In the genomic region with DNA sequence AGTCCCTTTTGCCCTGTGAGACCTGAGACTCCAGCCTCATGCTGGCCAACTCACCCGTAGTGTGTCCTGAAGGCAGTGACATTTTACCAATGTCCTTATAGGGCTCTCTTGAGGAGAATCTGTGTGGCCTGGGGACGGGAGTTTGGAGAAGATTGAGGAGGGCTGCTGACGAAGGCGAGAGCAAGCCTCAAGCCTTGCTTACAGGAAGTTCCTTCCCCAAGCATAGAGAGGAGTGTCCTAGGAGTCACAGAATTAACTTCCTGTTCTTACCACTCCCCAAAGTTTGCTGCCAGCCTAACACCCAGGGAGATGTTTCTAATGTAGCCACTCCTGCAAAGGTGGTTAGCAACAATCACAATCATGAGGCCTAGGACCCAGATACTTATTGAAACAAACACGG, we compare ENCODE assay signal across 2 cellular contexts.
TF ChIP-seq lines count a peak whose summit lies in the region.

A gene with protein sequence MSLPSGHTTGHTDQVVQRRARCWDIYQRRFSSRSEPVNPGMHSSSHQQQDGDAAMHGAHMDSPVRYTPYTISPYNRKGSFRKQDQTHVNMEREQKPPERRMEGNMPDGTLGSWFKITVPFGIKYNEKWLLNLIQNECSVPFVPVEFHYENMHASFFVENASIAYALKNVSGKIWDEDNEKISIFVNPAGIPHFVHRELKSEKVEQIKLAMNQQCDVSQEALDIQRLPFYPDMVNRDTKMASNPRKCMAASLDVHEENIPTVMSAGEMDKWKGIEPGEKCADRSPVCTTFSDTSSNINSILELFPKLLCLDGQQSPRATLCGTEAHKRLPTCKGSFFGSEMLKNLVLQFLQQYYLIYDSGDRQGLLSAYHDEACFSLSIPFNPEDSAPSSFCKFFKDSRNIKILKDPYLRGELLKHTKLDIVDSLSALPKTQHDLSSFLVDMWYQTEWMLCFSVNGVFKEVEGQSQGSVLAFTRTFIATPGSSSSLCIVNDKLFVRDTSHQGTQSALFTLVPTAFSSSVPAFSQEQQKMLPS (minus strand): TSS at position 202 of the 400 bp plus-strand sequence. CDS start 120 bp downstream, at position 82.

TF ChIP-seq in GM23338, 12 proteins besides CTCF, POLR2A, EP300 and RAD21 (continues in another document):
- TF ChIP-seq STAT1 (IDR thresholded peaks at IDR 0.05; ENCODE audit: unreplicated experiment) (no peak), CREB1 (CRISPR knock-in tag; IDR thresholded peaks at IDR 0.05; ENCODE audit: low read depth) (no peak), ZNF331 (CRISPR knock-in tag; IDR thresholded peaks at IDR 0.05; ENCODE audit: low read depth) (no peak), EZH2phosphoT487 (IDR thresholded peaks at IDR 0.05; ENCODE audit: unreplicated experiment) (no peak), EZH2 (IDR thresholded peaks at IDR 0.05; ENCODE audit: low read depth, unreplicated experiment) (no peak), NANOG (IDR thresholded peaks at IDR 0.05; ENCODE audit: borderline replicate concordance) (no peak), JUNB (IDR thresholded peaks at IDR 0.05; ENCODE audit: unreplicated experiment) (no peak)
- TF ChIP-seq, protein P1, sequence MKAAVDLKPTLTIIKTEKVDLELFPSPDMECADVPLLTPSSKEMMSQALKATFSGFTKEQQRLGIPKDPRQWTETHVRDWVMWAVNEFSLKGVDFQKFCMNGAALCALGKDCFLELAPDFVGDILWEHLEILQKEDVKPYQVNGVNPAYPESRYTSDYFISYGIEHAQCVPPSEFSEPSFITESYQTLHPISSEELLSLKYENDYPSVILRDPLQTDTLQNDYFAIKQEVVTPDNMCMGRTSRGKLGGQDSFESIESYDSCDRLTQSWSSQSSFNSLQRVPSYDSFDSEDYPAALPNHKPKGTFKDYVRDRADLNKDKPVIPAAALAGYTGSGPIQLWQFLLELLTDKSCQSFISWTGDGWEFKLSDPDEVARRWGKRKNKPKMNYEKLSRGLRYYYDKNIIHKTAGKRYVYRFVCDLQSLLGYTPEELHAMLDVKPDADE (IDR thresholded peaks at IDR 0.05): no peak
- TF ChIP-seq, protein P2, sequence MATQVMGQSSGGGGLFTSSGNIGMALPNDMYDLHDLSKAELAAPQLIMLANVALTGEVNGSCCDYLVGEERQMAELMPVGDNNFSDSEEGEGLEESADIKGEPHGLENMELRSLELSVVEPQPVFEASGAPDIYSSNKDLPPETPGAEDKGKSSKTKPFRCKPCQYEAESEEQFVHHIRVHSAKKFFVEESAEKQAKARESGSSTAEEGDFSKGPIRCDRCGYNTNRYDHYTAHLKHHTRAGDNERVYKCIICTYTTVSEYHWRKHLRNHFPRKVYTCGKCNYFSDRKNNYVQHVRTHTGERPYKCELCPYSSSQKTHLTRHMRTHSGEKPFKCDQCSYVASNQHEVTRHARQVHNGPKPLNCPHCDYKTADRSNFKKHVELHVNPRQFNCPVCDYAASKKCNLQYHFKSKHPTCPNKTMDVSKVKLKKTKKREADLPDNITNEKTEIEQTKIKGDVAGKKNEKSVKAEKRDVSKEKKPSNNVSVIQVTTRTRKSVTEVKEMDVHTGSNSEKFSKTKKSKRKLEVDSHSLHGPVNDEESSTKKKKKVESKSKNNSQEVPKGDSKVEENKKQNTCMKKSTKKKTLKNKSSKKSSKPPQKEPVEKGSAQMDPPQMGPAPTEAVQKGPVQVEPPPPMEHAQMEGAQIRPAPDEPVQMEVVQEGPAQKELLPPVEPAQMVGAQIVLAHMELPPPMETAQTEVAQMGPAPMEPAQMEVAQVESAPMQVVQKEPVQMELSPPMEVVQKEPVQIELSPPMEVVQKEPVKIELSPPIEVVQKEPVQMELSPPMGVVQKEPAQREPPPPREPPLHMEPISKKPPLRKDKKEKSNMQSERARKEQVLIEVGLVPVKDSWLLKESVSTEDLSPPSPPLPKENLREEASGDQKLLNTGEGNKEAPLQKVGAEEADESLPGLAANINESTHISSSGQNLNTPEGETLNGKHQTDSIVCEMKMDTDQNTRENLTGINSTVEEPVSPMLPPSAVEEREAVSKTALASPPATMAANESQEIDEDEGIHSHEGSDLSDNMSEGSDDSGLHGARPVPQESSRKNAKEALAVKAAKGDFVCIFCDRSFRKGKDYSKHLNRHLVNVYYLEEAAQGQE (IDR thresholded peaks at IDR 0.05; ENCODE audit: unreplicated experiment): no peak

TF ChIP-seq in SK-N-SH, 30 proteins besides CTCF, POLR2A, EP300 and RAD21:
- TF ChIP-seq, protein P3, sequence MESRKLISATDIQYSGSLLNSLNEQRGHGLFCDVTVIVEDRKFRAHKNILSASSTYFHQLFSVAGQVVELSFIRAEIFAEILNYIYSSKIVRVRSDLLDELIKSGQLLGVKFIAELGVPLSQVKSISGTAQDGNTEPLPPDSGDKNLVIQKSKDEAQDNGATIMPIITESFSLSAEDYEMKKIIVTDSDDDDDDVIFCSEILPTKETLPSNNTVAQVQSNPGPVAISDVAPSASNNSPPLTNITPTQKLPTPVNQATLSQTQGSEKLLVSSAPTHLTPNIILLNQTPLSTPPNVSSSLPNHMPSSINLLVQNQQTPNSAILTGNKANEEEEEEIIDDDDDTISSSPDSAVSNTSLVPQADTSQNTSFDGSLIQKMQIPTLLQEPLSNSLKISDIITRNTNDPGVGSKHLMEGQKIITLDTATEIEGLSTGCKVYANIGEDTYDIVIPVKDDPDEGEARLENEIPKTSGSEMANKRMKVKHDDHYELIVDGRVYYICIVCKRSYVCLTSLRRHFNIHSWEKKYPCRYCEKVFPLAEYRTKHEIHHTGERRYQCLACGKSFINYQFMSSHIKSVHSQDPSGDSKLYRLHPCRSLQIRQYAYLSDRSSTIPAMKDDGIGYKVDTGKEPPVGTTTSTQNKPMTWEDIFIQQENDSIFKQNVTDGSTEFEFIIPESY (IDR thresholded peaks at IDR 0.05; ENCODE audit: borderline replicate concordance, low read depth): no peak
- TF ChIP-seq TEAD4 (IDR thresholded peaks at IDR 0.05; ENCODE audit: borderline replicate concordance, insufficient read depth): no peak
- TF ChIP-seq RXRA (IDR thresholded peaks at IDR 0.05; ENCODE audit: borderline replicate concordance, low read depth): no peak
- TF ChIP-seq MXI1 (IDR thresholded peaks at IDR 0.05; ENCODE audit: low read depth, low read length): no peak
- no peak for TF ChIP-seq EZH2phosphoT487 (IDR thresholded peaks at IDR 0.05; ENCODE audit: borderline replicate concordance, low read depth)
- no peak for TF ChIP-seq POLR2AphosphoS5 (IDR thresholded peaks at IDR 0.05; ENCODE audit: low read depth, low read length)
- TF ChIP-seq, protein P2 (IDR thresholded peaks at IDR 0.05; ENCODE audit: low read depth, low read length): no peak
- TF ChIP-seq YY1 (IDR thresholded peaks at IDR 0.05; ENCODE audit: low read depth): no peak
- TF ChIP-seq, protein P4, sequence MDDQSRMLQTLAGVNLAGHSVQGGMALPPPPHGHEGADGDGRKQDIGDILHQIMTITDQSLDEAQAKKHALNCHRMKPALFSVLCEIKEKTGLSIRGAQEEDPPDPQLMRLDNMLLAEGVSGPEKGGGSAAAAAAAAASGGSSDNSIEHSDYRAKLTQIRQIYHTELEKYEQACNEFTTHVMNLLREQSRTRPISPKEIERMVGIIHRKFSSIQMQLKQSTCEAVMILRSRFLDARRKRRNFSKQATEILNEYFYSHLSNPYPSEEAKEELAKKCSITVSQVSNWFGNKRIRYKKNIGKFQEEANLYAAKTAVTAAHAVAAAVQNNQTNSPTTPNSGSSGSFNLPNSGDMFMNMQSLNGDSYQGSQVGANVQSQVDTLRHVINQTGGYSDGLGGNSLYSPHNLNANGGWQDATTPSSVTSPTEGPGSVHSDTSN (IDR thresholded peaks at IDR 0.05): no peak
- TF ChIP-seq ELF1 (IDR thresholded peaks at IDR 0.05): no peak
- TF ChIP-seq GATA2 (CRISPR knock-in tag; IDR thresholded peaks at IDR 0.05): no peak
- no peak for TF ChIP-seq CHD2 (IDR thresholded peaks at IDR 0.05; ENCODE audit: low read length, partially characterized antibody)
- no peak for TF ChIP-seq JUND (IDR thresholded peaks at IDR 0.05)
- no peak for TF ChIP-seq SIN3A (IDR thresholded peaks at IDR 0.05; ENCODE audit: borderline replicate concordance, low read depth, low read length)
- no peak for TF ChIP-seq GABPA (IDR thresholded peaks at IDR 0.05; ENCODE audit: low read depth)
- no peak for TF ChIP-seq RFX5 (IDR thresholded peaks at IDR 0.05; ENCODE audit: low read length)
- no peak for TF ChIP-seq FOXJ3 (CRISPR knock-in tag; IDR thresholded peaks at IDR 0.05)
- no peak for TF ChIP-seq TCF12 (IDR thresholded peaks at IDR 0.05)
- TF ChIP-seq SMC3 (IDR thresholded peaks at IDR 0.05; ENCODE audit: low read depth, low read length): no peak
- no peak for TF ChIP-seq RCOR1 (IDR thresholded peaks at IDR 0.05; ENCODE audit: low read length)
